Comparison of ENCODE assay signal across 1 cellular context in genomic region chr5:174045470-174046025, GRCh38.
TF ChIP-seq lines count a peak whose summit lies in the region.

NSG2 (plus strand) TSS chr5:174045706; CDS start chr5:174046756, 1,050 bp downstream.

TF ChIP-seq in GM23338, 12 proteins besides CTCF, POLR2A, EP300 and RAD21 (continued from another document):
- TF ChIP-seq ZNF462 (CRISPR knock-in tag; IDR thresholded peaks at IDR 0.05) = peak; percentile 13; the same call in 1 of the 2 replicates
- no peak for TF ChIP-seq ETS1 (IDR thresholded peaks at IDR 0.05)
- TF ChIP-seq JUNB (IDR thresholded peaks at IDR 0.05; ENCODE audit: unreplicated experiment) = no peak
- no peak for TF ChIP-seq ZNF331 (CRISPR knock-in tag; IDR thresholded peaks at IDR 0.05; ENCODE audit: low read depth)
